1 cellular context compared by ENCODE assay signal in the genomic region with DNA sequence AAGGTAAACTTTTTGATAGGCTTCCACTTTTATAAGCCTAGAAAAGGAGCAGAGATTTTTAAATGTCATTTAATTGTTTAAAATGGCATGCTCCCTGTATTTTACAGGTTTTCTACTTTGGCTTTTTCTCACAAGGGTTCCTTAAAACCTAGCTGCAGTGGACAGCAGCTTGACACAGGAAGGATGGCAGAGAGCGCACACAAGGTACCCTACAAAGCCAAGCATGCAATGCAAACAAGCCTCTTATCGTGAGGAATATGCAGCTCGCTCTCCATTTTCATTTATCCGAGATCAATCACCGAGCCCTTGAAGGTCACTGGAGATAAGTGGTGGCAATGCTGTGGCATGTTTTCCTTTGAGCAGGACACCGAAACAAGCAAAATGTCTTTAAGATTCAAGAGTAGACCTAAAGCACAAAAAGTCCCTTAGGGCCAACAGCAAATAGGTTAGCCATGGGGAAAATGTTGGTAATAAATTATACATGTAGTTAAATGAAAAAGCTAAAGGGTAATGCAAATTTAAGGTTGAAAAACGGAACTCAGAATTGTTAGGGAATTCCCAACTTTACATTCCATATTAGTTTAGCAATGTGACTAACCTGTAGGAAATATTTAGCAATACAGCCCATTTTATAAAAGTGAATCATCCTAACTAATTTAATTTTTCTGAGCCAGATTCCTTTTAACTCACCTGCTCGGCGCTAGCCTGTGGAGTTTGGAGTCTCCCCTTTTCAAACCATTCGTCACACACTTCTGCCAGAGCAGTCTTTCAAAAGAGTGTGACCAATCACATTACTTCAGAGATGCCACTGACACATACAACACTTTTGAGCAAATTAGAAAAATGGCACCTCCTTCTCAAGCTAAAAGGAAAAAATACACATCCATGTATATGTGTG.
TF ChIP-seq lines count a peak whose summit lies in the region.

No MANE protein-coding gene starts in this region.

TF ChIP-seq in H1, 55 proteins besides CTCF, POLR2A, EP300 and RAD21:
- TF ChIP-seq CHD1 (IDR thresholded peaks at IDR 0.05; ENCODE audit: low read depth, low read length) (no peak), SP1 (IDR thresholded peaks at IDR 0.05; ENCODE audit: low read depth, low read length) (no peak), TCF12 (IDR thresholded peaks at IDR 0.05; ENCODE audit: low read depth, low read length) (no peak), SIN3A (conservative IDR thresholded peaks at IDR 0.05 in 1 of 2, IDR thresholded peaks at IDR 0.05 in 1 of 2; ENCODE audit: low read depth in 1 of 2, low read length in 2 of 2) (no peak), TEAD4 (IDR thresholded peaks at IDR 0.05; ENCODE audit: low read depth, low read length) (no peak), TAF1 (IDR thresholded peaks at IDR 0.05; ENCODE audit: low read depth, low read length) (no peak), BACH1 (IDR thresholded peaks at IDR 0.05; ENCODE audit: low read length) (no peak), POU5F1 (IDR thresholded peaks at IDR 0.05; ENCODE audit: low read depth, low read length) (no peak), SIX5 (IDR thresholded peaks at IDR 0.05; ENCODE audit: low read depth, low read length) (no peak), SP4 (IDR thresholded peaks at IDR 0.05; ENCODE audit: low read length) (no peak), SIRT6 (IDR thresholded peaks at IDR 0.05; ENCODE audit: low read length) (no peak), HDAC2 (IDR thresholded peaks at IDR 0.05; ENCODE audit: borderline replicate concordance in 1 of 2, low read depth in 2 of 2, low read length in 2 of 2) (no peak)
- TF ChIP-seq, protein P1, sequence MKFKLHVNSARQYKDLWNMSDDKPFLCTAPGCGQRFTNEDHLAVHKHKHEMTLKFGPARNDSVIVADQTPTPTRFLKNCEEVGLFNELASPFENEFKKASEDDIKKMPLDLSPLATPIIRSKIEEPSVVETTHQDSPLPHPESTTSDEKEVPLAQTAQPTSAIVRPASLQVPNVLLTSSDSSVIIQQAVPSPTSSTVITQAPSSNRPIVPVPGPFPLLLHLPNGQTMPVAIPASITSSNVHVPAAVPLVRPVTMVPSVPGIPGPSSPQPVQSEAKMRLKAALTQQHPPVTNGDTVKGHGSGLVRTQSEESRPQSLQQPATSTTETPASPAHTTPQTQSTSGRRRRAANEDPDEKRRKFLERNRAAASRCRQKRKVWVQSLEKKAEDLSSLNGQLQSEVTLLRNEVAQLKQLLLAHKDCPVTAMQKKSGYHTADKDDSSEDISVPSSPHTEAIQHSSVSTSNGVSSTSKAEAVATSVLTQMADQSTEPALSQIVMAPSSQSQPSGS (IDR thresholded peaks at IDR 0.05; ENCODE audit: low read length) = no peak
- TF ChIP-seq, protein P2, sequence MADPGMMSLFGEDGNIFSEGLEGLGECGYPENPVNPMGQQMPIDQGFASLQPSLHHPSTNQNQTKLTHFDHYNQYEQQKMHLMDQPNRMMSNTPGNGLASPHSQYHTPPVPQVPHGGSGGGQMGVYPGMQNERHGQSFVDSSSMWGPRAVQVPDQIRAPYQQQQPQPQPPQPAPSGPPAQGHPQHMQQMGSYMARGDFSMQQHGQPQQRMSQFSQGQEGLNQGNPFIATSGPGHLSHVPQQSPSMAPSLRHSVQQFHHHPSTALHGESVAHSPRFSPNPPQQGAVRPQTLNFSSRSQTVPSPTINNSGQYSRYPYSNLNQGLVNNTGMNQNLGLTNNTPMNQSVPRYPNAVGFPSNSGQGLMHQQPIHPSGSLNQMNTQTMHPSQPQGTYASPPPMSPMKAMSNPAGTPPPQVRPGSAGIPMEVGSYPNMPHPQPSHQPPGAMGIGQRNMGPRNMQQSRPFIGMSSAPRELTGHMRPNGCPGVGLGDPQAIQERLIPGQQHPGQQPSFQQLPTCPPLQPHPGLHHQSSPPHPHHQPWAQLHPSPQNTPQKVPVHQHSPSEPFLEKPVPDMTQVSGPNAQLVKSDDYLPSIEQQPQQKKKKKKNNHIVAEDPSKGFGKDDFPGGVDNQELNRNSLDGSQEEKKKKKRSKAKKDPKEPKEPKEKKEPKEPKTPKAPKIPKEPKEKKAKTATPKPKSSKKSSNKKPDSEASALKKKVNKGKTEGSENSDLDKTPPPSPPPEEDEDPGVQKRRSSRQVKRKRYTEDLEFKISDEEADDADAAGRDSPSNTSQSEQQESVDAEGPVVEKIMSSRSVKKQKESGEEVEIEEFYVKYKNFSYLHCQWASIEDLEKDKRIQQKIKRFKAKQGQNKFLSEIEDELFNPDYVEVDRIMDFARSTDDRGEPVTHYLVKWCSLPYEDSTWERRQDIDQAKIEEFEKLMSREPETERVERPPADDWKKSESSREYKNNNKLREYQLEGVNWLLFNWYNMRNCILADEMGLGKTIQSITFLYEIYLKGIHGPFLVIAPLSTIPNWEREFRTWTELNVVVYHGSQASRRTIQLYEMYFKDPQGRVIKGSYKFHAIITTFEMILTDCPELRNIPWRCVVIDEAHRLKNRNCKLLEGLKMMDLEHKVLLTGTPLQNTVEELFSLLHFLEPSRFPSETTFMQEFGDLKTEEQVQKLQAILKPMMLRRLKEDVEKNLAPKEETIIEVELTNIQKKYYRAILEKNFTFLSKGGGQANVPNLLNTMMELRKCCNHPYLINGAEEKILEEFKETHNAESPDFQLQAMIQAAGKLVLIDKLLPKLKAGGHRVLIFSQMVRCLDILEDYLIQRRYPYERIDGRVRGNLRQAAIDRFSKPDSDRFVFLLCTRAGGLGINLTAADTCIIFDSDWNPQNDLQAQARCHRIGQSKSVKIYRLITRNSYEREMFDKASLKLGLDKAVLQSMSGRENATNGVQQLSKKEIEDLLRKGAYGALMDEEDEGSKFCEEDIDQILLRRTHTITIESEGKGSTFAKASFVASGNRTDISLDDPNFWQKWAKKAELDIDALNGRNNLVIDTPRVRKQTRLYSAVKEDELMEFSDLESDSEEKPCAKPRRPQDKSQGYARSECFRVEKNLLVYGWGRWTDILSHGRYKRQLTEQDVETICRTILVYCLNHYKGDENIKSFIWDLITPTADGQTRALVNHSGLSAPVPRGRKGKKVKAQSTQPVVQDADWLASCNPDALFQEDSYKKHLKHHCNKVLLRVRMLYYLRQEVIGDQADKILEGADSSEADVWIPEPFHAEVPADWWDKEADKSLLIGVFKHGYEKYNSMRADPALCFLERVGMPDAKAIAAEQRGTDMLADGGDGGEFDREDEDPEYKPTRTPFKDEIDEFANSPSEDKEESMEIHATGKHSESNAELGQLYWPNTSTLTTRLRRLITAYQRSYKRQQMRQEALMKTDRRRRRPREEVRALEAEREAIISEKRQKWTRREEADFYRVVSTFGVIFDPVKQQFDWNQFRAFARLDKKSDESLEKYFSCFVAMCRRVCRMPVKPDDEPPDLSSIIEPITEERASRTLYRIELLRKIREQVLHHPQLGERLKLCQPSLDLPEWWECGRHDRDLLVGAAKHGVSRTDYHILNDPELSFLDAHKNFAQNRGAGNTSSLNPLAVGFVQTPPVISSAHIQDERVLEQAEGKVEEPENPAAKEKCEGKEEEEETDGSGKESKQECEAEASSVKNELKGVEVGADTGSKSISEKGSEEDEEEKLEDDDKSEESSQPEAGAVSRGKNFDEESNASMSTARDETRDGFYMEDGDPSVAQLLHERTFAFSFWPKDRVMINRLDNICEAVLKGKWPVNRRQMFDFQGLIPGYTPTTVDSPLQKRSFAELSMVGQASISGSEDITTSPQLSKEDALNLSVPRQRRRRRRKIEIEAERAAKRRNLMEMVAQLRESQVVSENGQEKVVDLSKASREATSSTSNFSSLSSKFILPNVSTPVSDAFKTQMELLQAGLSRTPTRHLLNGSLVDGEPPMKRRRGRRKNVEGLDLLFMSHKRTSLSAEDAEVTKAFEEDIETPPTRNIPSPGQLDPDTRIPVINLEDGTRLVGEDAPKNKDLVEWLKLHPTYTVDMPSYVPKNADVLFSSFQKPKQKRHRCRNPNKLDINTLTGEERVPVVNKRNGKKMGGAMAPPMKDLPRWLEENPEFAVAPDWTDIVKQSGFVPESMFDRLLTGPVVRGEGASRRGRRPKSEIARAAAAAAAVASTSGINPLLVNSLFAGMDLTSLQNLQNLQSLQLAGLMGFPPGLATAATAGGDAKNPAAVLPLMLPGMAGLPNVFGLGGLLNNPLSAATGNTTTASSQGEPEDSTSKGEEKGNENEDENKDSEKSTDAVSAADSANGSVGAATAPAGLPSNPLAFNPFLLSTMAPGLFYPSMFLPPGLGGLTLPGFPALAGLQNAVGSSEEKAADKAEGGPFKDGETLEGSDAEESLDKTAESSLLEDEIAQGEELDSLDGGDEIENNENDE (IDR thresholded peaks at IDR 0.05; ENCODE audit: insufficient replicate concordance, low read length) = no peak
TF ChIP-seq in H1: peak in this region for 0.
